ENCODE assay signal across 16 cellular contexts in the genomic region with DNA sequence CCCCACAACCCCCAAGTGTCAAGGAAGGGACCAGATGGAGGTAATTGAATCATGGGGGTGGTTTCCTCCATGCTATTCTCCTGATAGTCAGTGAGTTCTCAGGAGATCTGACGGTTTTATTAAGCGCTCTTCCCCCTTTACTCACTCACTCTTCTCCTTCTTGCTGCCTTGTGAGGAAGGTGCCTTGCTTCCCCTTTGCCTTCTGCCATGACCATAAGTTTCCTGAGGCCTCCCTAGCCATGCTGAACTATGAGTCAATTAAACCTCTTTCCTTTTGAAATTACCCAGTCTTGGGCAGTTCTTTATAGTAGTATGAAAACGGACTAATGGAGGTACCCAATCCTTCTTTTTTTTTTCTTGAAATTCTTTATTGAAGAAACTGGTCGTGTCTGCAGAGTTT. TPM values are rescaled to one million over a fixed set of nuclear protein-coding genes. Genes with fewer than 3 reads are reported as not detected.
DNase-seq lines count a peak whose midpoint lies in the region; ATAC-seq and TF ChIP-seq lines count a peak whose summit lies in the region.
"Had no signal": no experiment of that assay in that cellular context is flagged by ENCODE, and none has a peak within 500 bp of the region (broad histone marks: within the 10 kb centered on the region; RNA-seq: fewer than 3 reads in every experiment).

No MANE protein-coding gene starts in this region.

- no peaks in the 10 kb centered on the region for H3K9me3 ChIP-seq in parathyroid adenoma (ENCODE audit: control insufficient read depth, low read length)
- H3K9me3 ChIP-seq: thoracic aorta had no signal

- H3K9ac ChIP-seq in parathyroid adenoma = no peak overlapping the region

- no TSS peak for BruUV-seq in MCF 10A (replicated peaks; lab: Mats Ljungman, UMichigan)

- H3K36me3 Mint-ChIP-seq in activated CD4-positive, alpha-beta memory T cell treated with anti-CD3 and anti-CD28 coated beads for 36 hours = no peaks in the 10 kb centered on the region
- H3K36me3 Mint-ChIP-seq in activated CD4-positive, alpha-beta memory T cell treated with anti-CD3 and anti-CD28 coated beads, Interleukin-2, amount 10 ng/mL, durations not matched to agents 7 days and 5 days (ENCODE audit: low read depth) = no peaks in the 10 kb centered on the region
- H3K36me3 Mint-ChIP-seq in activated naive CD8-positive, alpha-beta T cell treated with anti-CD3 and anti-CD28 coated beads, Interleukin-2, amount 50 U/mL, for 24 hours (ENCODE audit: low read depth) = no peaks in the 10 kb centered on the region
- H3K36me3 Mint-ChIP-seq in MCF 10A (ENCODE audit: insufficient read depth, unreplicated experiment) = no peaks in the 10 kb centered on the region

- H3K9me3 Mint-ChIP-seq in activated CD4-positive, alpha-beta memory T cell treated with anti-CD3 and anti-CD28 coated beads for 36 hours = no peaks in the 10 kb centered on the region
- no peaks in the 10 kb centered on the region for H3K9me3 Mint-ChIP-seq in activated CD4-positive, alpha-beta memory T cell treated with anti-CD3 and anti-CD28 coated beads, Interleukin-2, amount 10 ng/mL, durations not matched to agents 7 days and 5 days
- H3K9me3 Mint-ChIP-seq in activated naive CD8-positive, alpha-beta T cell treated with anti-CD3 and anti-CD28 coated beads, Interleukin-2, amount 50 U/mL, for 24 hours = no peaks in the 10 kb centered on the region
- no peaks in the 10 kb centered on the region for H3K9me3 Mint-ChIP-seq in MCF 10A (ENCODE audit: unreplicated experiment)

- H3K4me1 ChIP-seq in parathyroid adenoma = peaks cover 6% of the 10 kb centered on the region

- no peaks in the 10 kb centered on the region for H3K36me3 ChIP-seq in parathyroid adenoma (ENCODE audit: control insufficient read depth, insufficient read depth, low read length)
- H3K36me3 ChIP-seq: thoracic aorta had no signal

- POLR2A ChIA-PET in activated CD4-positive, alpha-beta memory T cell treated with anti-CD3 and anti-CD28 coated beads for 36 hours (lab: Charles Lee) = no interaction called here
- POLR2A ChIA-PET in activated CD4-positive, alpha-beta memory T cell treated with anti-CD3 and anti-CD28 coated beads, Interleukin-2, amount 10 ng/mL, durations not matched to agents 7 days and 5 days (lab: Charles Lee) = interaction anchor here (1.4 kb wide), 1 partner anchor 13 kb away, joined by 4 read pairs; no protein-coding TSS in a partner anchor
- POLR2A ChIA-PET in MCF 10A (lab: Yijun Ruan, JAX) = interaction anchor here (0.6 to 9.2 kb wide), 4 partner anchors 13 to 117 kb away, joined by 4 to 418 read pairs (median 74); a partner anchor contains a TSS

- no peak overlapping the region for H3K4me3 Mint-ChIP-seq in activated CD4-positive, alpha-beta memory T cell treated with anti-CD3 and anti-CD28 coated beads for 36 hours
- no peak overlapping the region for H3K4me3 Mint-ChIP-seq in activated CD4-positive, alpha-beta memory T cell treated with anti-CD3 and anti-CD28 coated beads, Interleukin-2, amount 10 ng/mL, durations not matched to agents 7 days and 5 days
- no peak overlapping the region for H3K4me3 Mint-ChIP-seq in activated naive CD8-positive, alpha-beta T cell treated with anti-CD3 and anti-CD28 coated beads, Interleukin-2, amount 50 U/mL, for 24 hours
- H3K4me3 Mint-ChIP-seq in MCF 10A (ENCODE audit: unreplicated experiment) = no peak overlapping the region

- peaks cover 21% of the 10 kb centered on the region for H3K4me1 Mint-ChIP-seq in activated CD4-positive, alpha-beta memory T cell treated with anti-CD3 and anti-CD28 coated beads for 36 hours (ENCODE audit: low read depth)
- H3K4me1 Mint-ChIP-seq in activated CD4-positive, alpha-beta memory T cell treated with anti-CD3 and anti-CD28 coated beads, Interleukin-2, amount 10 ng/mL, durations not matched to agents 7 days and 5 days = peaks cover 12% of the 10 kb centered on the region
- peaks cover 28% of the 10 kb centered on the region for H3K4me1 Mint-ChIP-seq in activated naive CD8-positive, alpha-beta T cell treated with anti-CD3 and anti-CD28 coated beads, Interleukin-2, amount 50 U/mL, for 24 hours
- H3K4me1 Mint-ChIP-seq in MCF 10A (ENCODE audit: insufficient read depth, unreplicated experiment) = peaks cover 21% of the 10 kb centered on the region

- no peak for ATAC-seq in activated naive CD8-positive, alpha-beta T cell treated with anti-CD3 and anti-CD28 coated beads, Interleukin-2, amount 50 U/mL, for 24 hours
- ATAC-seq in GM21381 (IDR thresholded peaks at IDR 0.05; ENCODE audit: unreplicated experiment) = no peak
- ATAC-seq: left cardiac atrium had no signal

- H3K27me3 Mint-ChIP-seq in activated CD4-positive, alpha-beta memory T cell treated with anti-CD3 and anti-CD28 coated beads for 36 hours = no peaks in the 10 kb centered on the region
- no peaks in the 10 kb centered on the region for H3K27me3 Mint-ChIP-seq in activated CD4-positive, alpha-beta memory T cell treated with anti-CD3 and anti-CD28 coated beads, Interleukin-2, amount 10 ng/mL, durations not matched to agents 7 days and 5 days
- H3K27me3 Mint-ChIP-seq in activated naive CD8-positive, alpha-beta T cell treated with anti-CD3 and anti-CD28 coated beads, Interleukin-2, amount 50 U/mL, for 24 hours = no peaks in the 10 kb centered on the region
- H3K27me3 Mint-ChIP-seq in MCF 10A (ENCODE audit: insufficient read depth, unreplicated experiment) = no peaks in the 10 kb centered on the region

- CTCF ChIA-PET in activated CD4-positive, alpha-beta memory T cell treated with anti-CD3 and anti-CD28 coated beads for 36 hours (lab: Charles Lee) = interaction anchor here (1.1 kb wide), 1 partner anchor 17 kb away, joined by 3 read pairs; no protein-coding TSS in a partner anchor
- CTCF ChIA-PET in activated CD4-positive, alpha-beta memory T cell treated with anti-CD3 and anti-CD28 coated beads, Interleukin-2, amount 10 ng/mL, durations not matched to agents 7 days and 5 days (lab: Charles Lee) = interaction anchor here (1.4 kb wide), 1 partner anchor 16 kb away, joined by 3 read pairs; no protein-coding TSS in a partner anchor
- CTCF ChIA-PET in MCF 10A (lab: Yijun Ruan, JAX) = no interaction called here

- TF ChIP-seq CTCF in parathyroid adenoma (IDR thresholded peaks at IDR 0.05) (no peak), MCF 10A (IDR thresholded peaks at IDR 0.05; ENCODE audit: unreplicated experiment) (no peak)

- no peak overlapping the region for H3K4me3 ChIP-seq in parathyroid adenoma (ENCODE audit: low read depth, low read length)
- H3K4me3 ChIP-seq: thoracic aorta had no signal

- intact Hi-C loops in activated CD4-positive, alpha-beta memory T cell treated with anti-CD3 and anti-CD28 coated beads for 36 hours (cut with micrococcal nuclease) = no loop called here
- intact Hi-C loops in MCF 10A (cut with micrococcal nuclease) = no loop called here

- peak overlapping the region; percentile 6 for H2AFZ ChIP-seq in parathyroid adenoma

- H3K27me3 ChIP-seq in parathyroid adenoma (ENCODE audit: control insufficient read depth, insufficient read depth, low read length) = no peaks in the 10 kb centered on the region

- H3K4me2 ChIP-seq in parathyroid adenoma (ENCODE audit: low read length) = no peak overlapping the region

- H3K79me2 ChIP-seq in parathyroid adenoma = peaks cover 2% of the 10 kb centered on the region

- peak overlapping the region; percentile 54 for H3K27ac Mint-ChIP-seq in activated CD4-positive, alpha-beta memory T cell treated with anti-CD3 and anti-CD28 coated beads for 36 hours
- H3K27ac Mint-ChIP-seq in activated CD4-positive, alpha-beta memory T cell treated with anti-CD3 and anti-CD28 coated beads, Interleukin-2, amount 10 ng/mL, durations not matched to agents 7 days and 5 days = no peak overlapping the region
- peak overlapping the region; percentile 65 for H3K27ac Mint-ChIP-seq in activated naive CD8-positive, alpha-beta T cell treated with anti-CD3 and anti-CD28 coated beads, Interleukin-2, amount 50 U/mL, for 24 hours
- no peak overlapping the region for H3K27ac Mint-ChIP-seq in MCF 10A (ENCODE audit: low read depth, unreplicated experiment)

- H3K27ac ChIP-seq in parathyroid adenoma = no peak overlapping the region
- H3K27ac ChIP-seq: thoracic aorta had no signal

- no peak for DNase-seq in activated CD4-positive, alpha-beta memory T cell treated with anti-CD3 and anti-CD28 coated beads for 36 hours
- no peak for DNase-seq in activated CD4-positive, alpha-beta memory T cell treated with anti-CD3 and anti-CD28 coated beads, Interleukin-2, amount 10 ng/mL, durations not matched to agents 7 days and 5 days
- DNase-seq in NCI-H82 (lab: John Stamatoyannopoulos, UW) (peak; percentile 95), hepatic stellate cell (ENCODE audit: low spot score) (no peak), MCF 10A (ENCODE audit: unreplicated experiment) (no peak)
- no peak for DNase-seq in activated naive CD8-positive, alpha-beta T cell treated with anti-CD3 and anti-CD28 coated beads, Interleukin-2, amount 50 U/mL, for 24 hours
- DNase-seq: activated CD4-positive, alpha-beta T cell treated with anti-CD3 and anti-CD28 coated beads, Interleukin-2, amount 50 U/mL, for 4 hours; activated naive CD4-positive, alpha-beta T cell; GF-D8; left cardiac atrium; NCI-H1694 treated with DMSO at 0.1 percent for 48 hours; NCI-H510A; retina had no signal

RNA-seq across cellular contexts. Expression of a gene that starts 2.2 kb away (rescaled TPM):
- 10 to 100 TPM; 31.7 to 33.2 TPM for total RNA-seq in activated CD4-positive, alpha-beta memory T cell treated with anti-CD3 and anti-CD28 coated beads for 36 hours
- 10 to 100 TPM; 35.2 to 36.6 TPM for total RNA-seq in activated CD4-positive, alpha-beta memory T cell treated with anti-CD3 and anti-CD28 coated beads, Interleukin-2, amount 10 ng/mL, durations not matched to agents 7 days and 5 days
- total RNA-seq in MCF 10A (2022) = 49.8 and 54.5 TPM in 2 replicates

Comparison
In these comparisons a context has a peak if more than half of its experiments do, and no peak if none do; other contexts are left out.
1. H3K27ac Mint-ChIP-seq: peak in activated CD4-positive, alpha-beta memory T cell treated with anti-CD3 and anti-CD28 coated beads for 36 hours (single experiment) and activated naive CD8-positive, alpha-beta T cell treated with anti-CD3 and anti-CD28 coated beads, Interleukin-2, amount 50 U/mL, for 24 hours (single experiment); none in activated CD4-positive, alpha-beta memory T cell treated with anti-CD3 and anti-CD28 coated beads, Interleukin-2, amount 10 ng/mL, durations not matched to agents 7 days and 5 days (single experiment) and MCF 10A (single experiment).